21 cellular contexts compared by ENCODE assay signal in the genomic region with DNA sequence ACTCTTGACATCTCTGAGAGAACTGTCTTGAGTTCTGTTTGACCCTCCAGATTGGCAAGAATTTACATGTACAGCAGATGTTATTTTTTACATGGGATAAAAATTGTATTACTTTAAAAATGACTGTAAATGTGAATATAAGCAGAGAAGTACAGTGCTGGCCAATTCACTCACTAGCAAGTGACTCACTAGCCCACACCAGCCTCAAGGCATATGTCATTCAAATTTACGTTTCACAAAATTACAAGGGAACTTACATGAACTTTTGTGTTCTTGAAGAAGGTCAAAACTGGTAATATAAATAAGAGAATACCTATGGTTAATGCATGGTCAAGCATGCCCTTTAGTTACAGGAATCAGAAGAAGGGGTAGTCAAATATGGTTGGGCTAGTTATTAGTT. TPM values are rescaled to one million over a fixed set of nuclear protein-coding genes. Genes with fewer than 3 reads are reported as not detected.
"Had no signal": no experiment of that assay in that cellular context is flagged by ENCODE, and none has a peak within 500 bp of the region (broad histone marks: within the 10 kb centered on the region; RNA-seq: fewer than 3 reads in every experiment).

No MANE protein-coding gene starts in this region.

- H3K9me3 Mint-ChIP-seq: activated naive CD4-positive, alpha-beta T cell treated with anti-CD3 and anti-CD28 coated beads, Interleukin-2, amount 50 U/mL, for 24 hours had no signal

- H3K36me3 Mint-ChIP-seq: activated naive CD4-positive, alpha-beta T cell treated with anti-CD3 and anti-CD28 coated beads, Interleukin-2, amount 50 U/mL, for 24 hours; natural killer cell; stimulated activated memory B cell treated with anti-CD40 and anti-IgM and Interleukin-4, amounts not matched to agents 10 μg/mL and 1 μg/mL and 100 μg/mL, for 72 hours had no signal

- H3K27ac ChIP-seq: body of pancreas, epithelial cell of prostate, hepatocyte, neutrophil, thyroid gland had no signal

- H3K4me3 Mint-ChIP-seq: activated CD8-positive, alpha-beta T cell treated with anti-CD3 and anti-CD28 coated beads for 36 hours; activated naive CD4-positive, alpha-beta T cell treated with anti-CD3 and anti-CD28 coated beads, Interleukin-2, amount 50 U/mL, for 24 hours; central memory CD8-positive, alpha-beta T cell; dendritic cell treated with granulocyte-macrophage colony-stimulating factor and Interleukin-4, amounts not matched to agents 40 ng/mL and 50 ng/mL, for 4 days; effector memory CD8-positive, alpha-beta T cell; natural killer cell; stimulated activated memory B cell treated with anti-CD40 and anti-IgM and Interleukin-4, amounts not matched to agents 10 μg/mL and 1 μg/mL and 100 μg/mL, for 72 hours; T-helper 17 cell; WTC11 had no signal

- H3K79me2 ChIP-seq: hepatocyte had no signal

- H3K36me3 ChIP-seq: neutrophil, thyroid gland had no signal

- H3K4me2 ChIP-seq: hepatocyte had no signal

- H3K27ac Mint-ChIP-seq: activated CD8-positive, alpha-beta T cell treated with anti-CD3 and anti-CD28 coated beads for 36 hours; activated naive CD4-positive, alpha-beta T cell treated with anti-CD3 and anti-CD28 coated beads, Interleukin-2, amount 50 U/mL, for 24 hours; dendritic cell treated with granulocyte-macrophage colony-stimulating factor and Interleukin-4, amounts not matched to agents 40 ng/mL and 50 ng/mL, for 4 days; effector memory CD8-positive, alpha-beta T cell; natural killer cell; stimulated activated memory B cell treated with anti-CD40 and anti-IgM and Interleukin-4, amounts not matched to agents 10 μg/mL and 1 μg/mL and 100 μg/mL, for 72 hours; T-helper 17 cell; WTC11 had no signal

- ATAC-seq: activated CD8-positive, alpha-beta T cell treated with anti-CD3 and anti-CD28 coated beads for 36 hours; body of pancreas; effector memory CD8-positive, alpha-beta T cell; left ventricle myocardium superior; natural killer cell; stimulated activated memory B cell treated with anti-CD40 and anti-IgM and Interleukin-4, amounts not matched to agents 10 μg/mL and 1 μg/mL and 100 μg/mL, for 72 hours; T-helper 17 cell; WTC11 had no signal

- H3K4me1 Mint-ChIP-seq: activated naive CD4-positive, alpha-beta T cell treated with anti-CD3 and anti-CD28 coated beads, Interleukin-2, amount 50 U/mL, for 24 hours; central memory CD8-positive, alpha-beta T cell; natural killer cell; stimulated activated memory B cell treated with anti-CD40 and anti-IgM and Interleukin-4, amounts not matched to agents 10 μg/mL and 1 μg/mL and 100 μg/mL, for 72 hours; T-helper 17 cell had no signal

- H3K27me3 ChIP-seq: body of pancreas, hepatocyte, neutrophil, thyroid gland had no signal

- H2AFZ ChIP-seq: hepatocyte had no signal

- H3K4me3 ChIP-seq: body of pancreas, hepatocyte, thyroid gland had no signal

- DNase-seq: activated CD4-positive, alpha-beta T cell treated with anti-CD3 and anti-CD28 coated beads for 4 hours; activated CD8-positive, alpha-beta T cell treated with anti-CD3 and anti-CD28 coated beads for 36 hours; activated effector memory CD4-positive, alpha-beta T cell treated with anti-CD3 and anti-CD28 coated beads, Interleukin-2, amount 50 U/mL, for 16 hours; activated T-cell treated with anti-CD3 and anti-CD28 coated beads, Interleukin-2, amount 50 U/mL, for 48 hours; body of pancreas; effector memory CD8-positive, alpha-beta T cell; kidney glomerular epithelial cell; left ventricle myocardium superior; mesenchymal stem cell; natural killer cell; stimulated activated CD4-positive, alpha-beta T cell treated with anti-CD3 and anti-CD28 coated beads, Interleukin-2, amount 100 ng/mL, for 48 hours; T-helper 17 cell; thyroid gland had no signal

- H3K27me3 Mint-ChIP-seq: activated CD8-positive, alpha-beta T cell treated with anti-CD3 and anti-CD28 coated beads for 36 hours; activated naive CD4-positive, alpha-beta T cell treated with anti-CD3 and anti-CD28 coated beads, Interleukin-2, amount 50 U/mL, for 24 hours; central memory CD8-positive, alpha-beta T cell; dendritic cell treated with granulocyte-macrophage colony-stimulating factor and Interleukin-4, amounts not matched to agents 40 ng/mL and 50 ng/mL, for 4 days; effector memory CD8-positive, alpha-beta T cell; stimulated activated memory B cell treated with anti-CD40 and anti-IgM and Interleukin-4, amounts not matched to agents 10 μg/mL and 1 μg/mL and 100 μg/mL, for 72 hours; T-helper 17 cell had no signal

- H3K4me1 ChIP-seq: body of pancreas, thyroid gland had no signal

- H3K9me3 ChIP-seq: body of pancreas, neutrophil, thyroid gland had no signal

RNA-seq across cellular contexts. Expression of a gene that starts 54.0 kb away (rescaled TPM):
- total RNA-seq: activated CD8-positive, alpha-beta T cell treated with anti-CD3 and anti-CD28 coated beads for 36 hours; natural killer cell; T-helper 17 cell had no signal
